ENCODE assay signal across 20 cellular contexts in genomic region chr5:78273436-78273835, GRCh38. TPM values are rescaled to one million over a fixed set of nuclear protein-coding genes. Genes with fewer than 3 reads are reported as not detected.
DNase-seq lines count a peak whose midpoint lies in the region; ATAC-seq and TF ChIP-seq lines count a peak whose summit lies in the region.
"Had no signal": no experiment of that assay in that cellular context is flagged by ENCODE, and none has a peak within 500 bp of the region (broad histone marks: within the 10 kb centered on the region; RNA-seq: fewer than 3 reads in every experiment).

No MANE protein-coding gene starts in this region.

- ATAC-seq in left ventricle myocardium superior (peak; percentile 54), Right ventricle myocardium inferior (no peak), HG03354 (IDR thresholded peaks at IDR 0.05; ENCODE audit: poor library complexity, severe bottlenecking, unreplicated experiment) (no peak), HG03457 (IDR thresholded peaks at IDR 0.05; ENCODE audit: unreplicated experiment) (no peak)
- ATAC-seq: A549, K562 had no signal

- peaks cover 50% of the 10 kb centered on the region for H4K20me1 ChIP-seq in neural progenitor cell (ENCODE audit: low read depth)

- peaks cover 4% of the 10 kb centered on the region for H3K27me3 Mint-ChIP-seq in neural progenitor cell (ENCODE audit: insufficient read depth, low read depth)

- H3K27me3 ChIP-seq in neural progenitor cell, result no peaks in the 10 kb centered on the region

- H3K79me2 ChIP-seq in neural progenitor cell (ENCODE audit: low read depth), result peaks cover 96% of the 10 kb centered on the region

- no peak for TF ChIP-seq CTCF in neural progenitor cell (IDR thresholded peaks at IDR 0.05)

- H3K9me3 Mint-ChIP-seq in neural progenitor cell, result peaks cover 6% of the 10 kb centered on the region

- H3K27ac ChIP-seq in neural progenitor cell, result peak overlapping the region; percentile 69
- H3K27ac ChIP-seq: A549, C4-2B had no signal

- H3K4me1 Mint-ChIP-seq in neural progenitor cell, result peaks cover 11% of the 10 kb centered on the region

- H3K9me3 ChIP-seq in neural progenitor cell (ENCODE audit: low read depth), result no peaks in the 10 kb centered on the region
- H3K9me3 ChIP-seq: A549 had no signal

- no peak overlapping the region for H3K9ac ChIP-seq in neural progenitor cell

- peaks cover 41% of the 10 kb centered on the region for H3F3A ChIP-seq in neural progenitor cell (ENCODE audit: low read depth)

- no peak overlapping the region for H3K4me3 Mint-ChIP-seq in neural progenitor cell

- H3K27ac Mint-ChIP-seq in neural progenitor cell, result no peak overlapping the region

- H3K36me3 Mint-ChIP-seq in neural progenitor cell, result peaks cover 18% of the 10 kb centered on the region

- no peak overlapping the region for H2AFZ ChIP-seq in neural progenitor cell (replicated peaks)

- intact Hi-C loops in left ventricle myocardium superior (cut with micrococcal nuclease), result no loop called here
- intact Hi-C loops in Right ventricle myocardium inferior (cut with DNase I), result no loop called here

- no peak overlapping the region for H3K4me3 ChIP-seq in neural progenitor cell
- H3K4me3 ChIP-seq: A549, K562 had no signal

- no peak overlapping the region for H3K4me2 ChIP-seq in neural progenitor cell
- H3K4me2 ChIP-seq: A549 had no signal

- no peak for DNase-seq in left ventricle myocardium superior
- no peak for DNase-seq in Right ventricle myocardium inferior (ENCODE audit: missing footprints)
- peak; percentile 55 for DNase-seq in cerebellar cortex (ENCODE audit: low spot score)
- no peak for DNase-seq in neural progenitor cell (ENCODE audit: low spot score)
- no peak for DNase-seq in activated CD4-positive, alpha-beta T cell treated with anti-CD3 and anti-CD28 coated beads, Interleukin-2, amount 50 U/mL, for 48 hours
- no peak for DNase-seq in NCI-H2029 treated with DMSO at 0.1 percent for 48 hours (lab: John Stamatoyannopoulos, UW)
- DNase-seq: DMS153, H7, MV-4-11, NCI-H1417, NCI-H1930, NCI-H2171 treated with DMSO at 0.1 percent for 48 hours, NCI-H510A, NCI-H774, SHP77 had no signal

- H3K4me1 ChIP-seq in neural progenitor cell, result peaks cover 42% of the 10 kb centered on the region
- H3K4me1 ChIP-seq: A549 had no signal

- no peaks in the 10 kb centered on the region for H3K36me3 ChIP-seq in neural progenitor cell

RNA-seq across cellular contexts. Expression of gene AP3B1, which starts 21.1 kb away (rescaled TPM):
- total RNA-seq in left ventricle myocardium superior (25.5 TPM), Right ventricle myocardium inferior (21.3 TPM), neural progenitor cell (ENCODE audit: low replicate concordance) (63.7 and 105 TPM in 2 replicates)
